13 cellular contexts compared by ENCODE assay signal in genomic region chr13:99995503-99996176, GRCh38. TPM values are rescaled to one million over a fixed set of nuclear protein-coding genes. Genes with fewer than 3 reads are reported as not detected.
A peak's percentile ranks its signal among the peaks of the same experiment; 100 is the strongest.
DNase-seq lines count a peak whose midpoint lies in the region; ATAC-seq and TF ChIP-seq lines count a peak whose summit lies in the region.
"Had no signal": no experiment of that assay in that cellular context is flagged by ENCODE, and none has a peak within 500 bp of the region (broad histone marks: within the 10 kb centered on the region; RNA-seq: fewer than 3 reads in every experiment).

No MANE protein-coding gene starts in this region.

- no peak overlapping the region for H3K4me3 ChIP-seq in mammary epithelial cell (replicated peaks in 1 of 3; ENCODE audit: insufficient read depth in 1 of 3, low read depth in 2 of 3, low read length in 3 of 3)
- H3K4me3 ChIP-seq in breast epithelium, result no peak overlapping the region
- no peak overlapping the region for H3K4me3 ChIP-seq in epithelial cell of proximal tubule (ENCODE audit: low read depth, low read length)
- H3K4me3 ChIP-seq: upper lobe of right lung had no signal

- no peaks in the 10 kb centered on the region for H3K36me3 ChIP-seq in mammary epithelial cell (ENCODE audit: insufficient read depth, low read length)
- no peaks in the 10 kb centered on the region for H3K36me3 ChIP-seq in breast epithelium
- H3K36me3 ChIP-seq: upper lobe of right lung had no signal

- CTCF ChIA-PET in mammary epithelial cell (lab: Charles Lee; ENCODE audit: low non-redundant PET), result no interaction called here

- no peak overlapping the region for H3K9ac ChIP-seq in mammary epithelial cell (ENCODE audit: insufficient read depth, low read length)

- peak overlapping the region; percentile 22 for H3K4me3 Mint-ChIP-seq in type B pancreatic cell
- H3K4me3 Mint-ChIP-seq: nephron progenitor cell had no signal

- peaks cover 85% of the 10 kb centered on the region for H3K27me3 Mint-ChIP-seq in type B pancreatic cell

- peak overlapping the region; percentile 35 for H3K27ac Mint-ChIP-seq in type B pancreatic cell
- H3K27ac Mint-ChIP-seq: nephron progenitor cell had no signal

- H4K20me1 ChIP-seq in mammary epithelial cell (ENCODE audit: insufficient read depth, low read length), result peaks cover 2% of the 10 kb centered on the region

- H3K4me2 ChIP-seq in mammary epithelial cell (ENCODE audit: insufficient read depth, low read depth, low read length), result peak overlapping the region; percentile 8

- H3K9me3 ChIP-seq in mammary epithelial cell (replicated peaks; ENCODE audit: insufficient read depth, low read length) (peaks cover 3% of the 10 kb centered on the region), breast epithelium (no peaks in the 10 kb centered on the region)
- H3K9me3 ChIP-seq: upper lobe of right lung had no signal

- in situ Hi-C loops in mammary epithelial cell (cut with MboI; ENCODE audit: low sequenced_read_pairs in 2 of 2), result no loop called here

- peak; percentile 48 for DNase-seq in mammary epithelial cell
- DNase-seq in breast epithelium (ENCODE audit: low spot score in 2 of 2), result no peak
- peak; percentile 82 for DNase-seq in NCI-H748 treated with DMSO at 0.1 percent for 48 hours (lab: John Stamatoyannopoulos, UW)
- DNase-seq in epithelial cell of proximal tubule (ENCODE audit: low read depth), result peak; percentile 7
- DNase-seq in type B pancreatic cell (ENCODE audit: extremely low spot score, unreplicated experiment), result no peak
- no peak for DNase-seq in sciatic nerve (ENCODE audit: low spot score)
- DNase-seq: central memory CD4-positive, alpha-beta T cell; HCEC 1CT; NCI-H2171; nephron progenitor cell; upper lobe of right lung had no signal

- 19% methylated on average over 17 of the region's 17 CpGs for WGBS in mammary epithelial cell (ENCODE audit: low coverage, missing lambda C conversion rate)

- no peaks in the 10 kb centered on the region for H3K9me3 Mint-ChIP-seq in type B pancreatic cell
- H3K9me3 Mint-ChIP-seq: nephron progenitor cell had no signal

- peaks cover 3% of the 10 kb centered on the region for H3K36me3 Mint-ChIP-seq in type B pancreatic cell

- dilution Hi-C loops in mammary epithelial cell (cut with HindIII; ENCODE audit: low sequenced_read_pairs), result no loop called here

- peaks cover 57% of the 10 kb centered on the region for H3K27me3 ChIP-seq in mammary epithelial cell (ENCODE audit: insufficient read depth, low read length)
- peaks cover 12 to 87% of the 10 kb centered on the region in 2 donors for H3K27me3 ChIP-seq in breast epithelium

- no TSS peak for BruUV-seq in mammary epithelial cell (replicated peaks; lab: Mats Ljungman, UMichigan)

- no peaks in the 10 kb centered on the region for H3K79me2 ChIP-seq in mammary epithelial cell (ENCODE audit: insufficient read depth, low read length)

- intact Hi-C loops in mammary epithelial cell (cut with micrococcal nuclease) (no loop called here), breast epithelium (cut with DNase I; ENCODE audit: low total_unique reads) (no loop called here), sciatic nerve (cut with DNase I) (no loop called here)

- peaks cover 13% of the 10 kb centered on the region for H3K4me1 Mint-ChIP-seq in type B pancreatic cell (ENCODE audit: unreplicated experiment)

- H3K27ac ChIP-seq in mammary epithelial cell (ENCODE audit: insufficient read depth, low read depth, low read length), result no peak overlapping the region
- H3K27ac ChIP-seq in breast epithelium, result no peak overlapping the region
- H3K27ac ChIP-seq: upper lobe of right lung had no signal

- no peaks in the 10 kb centered on the region for H3K4me1 ChIP-seq in mammary epithelial cell (ENCODE audit: insufficient read depth, low read length)
- no peaks in the 10 kb centered on the region for H3K4me1 ChIP-seq in breast epithelium
- H3K4me1 ChIP-seq: upper lobe of right lung had no signal

- no peak for TF ChIP-seq CTCF in mammary epithelial cell (conservative IDR thresholded peaks at IDR 0.05 in 1 of 2, IDR thresholded peaks at IDR 0.05 in 1 of 2; ENCODE audit: extremely low read depth in 1 of 2, insufficient read depth in 1 of 2, low read depth in 1 of 2, low read length in 2 of 2)
- TF ChIP-seq CTCF in breast epithelium (IDR thresholded peaks at IDR 0.05), result no peak
- TF ChIP-seq CTCF in epithelial cell of proximal tubule (conservative IDR thresholded peaks at IDR 0.05; ENCODE audit: low read depth, low read length), result no peak
- TF ChIP-seq CTCF in type B pancreatic cell (conservative IDR thresholded peaks at IDR 0.05), result peak; percentile 35

- TF ChIP-seq POLR2A in breast epithelium (IDR thresholded peaks at IDR 0.05), result no peak

- no peak overlapping the region for H2AFZ ChIP-seq in mammary epithelial cell (ENCODE audit: low read depth, low read length)

- ATAC-seq in HG03097 (IDR thresholded peaks at IDR 0.05; ENCODE audit: low FRiP score, unreplicated experiment), result no peak
- no peak for ATAC-seq in HG02763 (IDR thresholded peaks at IDR 0.05; ENCODE audit: unreplicated experiment)
- no peak for ATAC-seq in sciatic nerve
- ATAC-seq: upper lobe of right lung had no signal

RNA-seq across cellular contexts. Expression of gene ZIC2, which starts 14.1 kb away (rescaled TPM):
- total RNA-seq in mammary epithelial cell, result 1 to 10 TPM in 1 of 2 donors, under 1 TPM in 1; under 0.01 to 3.0 TPM
- polyA plus RNA-seq in mammary epithelial cell, result 0.25 TPM
- polyA minus RNA-seq in mammary epithelial cell, result not detected
- under 1 TPM in 1 of 3 donors, not detected in 2; 0.15 TPM for total RNA-seq in breast epithelium
- total RNA-seq in epithelial cell of proximal tubule, result under 0.01 TPM in 1 of 2 replicates, not detected in the other
- 0.59 and 129 TPM in 2 replicates for total RNA-seq in type B pancreatic cell (ENCODE audit: low replicate concordance)
- total RNA-seq in sciatic nerve, result not detected
- total RNA-seq: upper lobe of right lung had no signal

RNA-seq across cellular contexts. Expression of gene ZIC5, which starts 24.1 kb away (rescaled TPM):
- not detected for total RNA-seq in mammary epithelial cell
- not detected for polyA plus RNA-seq in mammary epithelial cell
- polyA minus RNA-seq in mammary epithelial cell, result not detected
- total RNA-seq in breast epithelium, result not detected
- not detected in 2 replicates for total RNA-seq in epithelial cell of proximal tubule
- total RNA-seq in type B pancreatic cell (ENCODE audit: low replicate concordance), result 0.05 and 15.1 TPM in 2 replicates
- total RNA-seq in sciatic nerve, result not detected
- total RNA-seq: upper lobe of right lung had no signal

Comparison
In these comparisons a context has a peak if more than half of its experiments do, and no peak if none do; other contexts are left out.
1. DNase-seq: peak in mammary epithelial cell (single experiment), NCI-H748 treated with DMSO at 0.1 percent for 48 hours (single experiment) and epithelial cell of proximal tubule (single experiment); none in breast epithelium (0 of 2), type B pancreatic cell (single experiment) and sciatic nerve (single experiment).